Comparison of ENCODE assay signal across 19 cellular contexts in genomic region chr4:109609431-109609830, GRCh38.
"Had no signal": no experiment of that assay in that cellular context is flagged by ENCODE, and none has a peak within 500 bp of the region (broad histone marks: within the 10 kb centered on the region; RNA-seq: fewer than 3 reads in every experiment).

No MANE protein-coding gene starts in this region.

- H3K36me3 ChIP-seq: colonic mucosa, esophagus squamous epithelium, heart right ventricle, right lobe of liver, upper lobe of right lung had no signal

- H2AFZ ChIP-seq: parathyroid adenoma had no signal

- H3K4me1 ChIP-seq: colonic mucosa, parathyroid adenoma, upper lobe of right lung had no signal

- H3K4me3 ChIP-seq: colonic mucosa, esophagus squamous epithelium, heart right ventricle, right lobe of liver, skin epidermis, upper lobe of right lung had no signal

- H3K79me2 ChIP-seq: parathyroid adenoma had no signal

- H3K27me3 ChIP-seq: colonic mucosa, esophagus squamous epithelium, heart right ventricle, right lobe of liver, upper lobe of right lung had no signal

- H3K27ac Mint-ChIP-seq: memory B cell, nephron progenitor cell had no signal

- H3K9me3 ChIP-seq: colonic mucosa, right lobe of liver, upper lobe of right lung had no signal

- H3K27ac ChIP-seq: colonic mucosa, esophagus squamous epithelium, heart right ventricle, parathyroid adenoma, right lobe of liver, skin epidermis, upper lobe of right lung had no signal

- ATAC-seq: heart right ventricle, left colon, right lobe of liver, upper lobe of right lung had no signal

- DNase-seq: activated CD4-positive, CD25-positive, alpha-beta regulatory T cell treated with anti-CD3 and anti-CD28 coated beads, Interleukin-2, amount 50 U/mL, for 72 hours; activated CD8-positive, alpha-beta memory T cell treated with anti-CD3 and anti-CD28 coated beads, Interleukin-2, amount 50 U/mL, for 48 hours; activated effector memory CD4-positive, alpha-beta T cell treated with Interleukin-2 at 50 U/mL for 16 hours; activated naive CD4-positive, alpha-beta T cell treated with anti-CD3 and anti-CD28 coated beads, Interleukin-2, amount 10 ng/mL, durations not matched to agents 7 days and 5 days; activated T-cell treated with anti-CD3 and anti-CD28 coated beads, Interleukin-2, amount 50 U/mL, for 48 hours; colonic mucosa; esophagus squamous epithelium; heart right ventricle; islet precursor cell; left colon; nephron progenitor cell; nucleus accumbens; right lobe of liver; stimulated activated CD4-positive, alpha-beta T cell treated with anti-CD3 and anti-CD28 coated beads, Interleukin-15, amount 100 ng/mL, for 24 hours; stimulated activated naive CD4-positive, alpha-beta T cell; upper lobe of right lung had no signal
